ENCODE assay signal across 7 cellular contexts in the genomic region with DNA sequence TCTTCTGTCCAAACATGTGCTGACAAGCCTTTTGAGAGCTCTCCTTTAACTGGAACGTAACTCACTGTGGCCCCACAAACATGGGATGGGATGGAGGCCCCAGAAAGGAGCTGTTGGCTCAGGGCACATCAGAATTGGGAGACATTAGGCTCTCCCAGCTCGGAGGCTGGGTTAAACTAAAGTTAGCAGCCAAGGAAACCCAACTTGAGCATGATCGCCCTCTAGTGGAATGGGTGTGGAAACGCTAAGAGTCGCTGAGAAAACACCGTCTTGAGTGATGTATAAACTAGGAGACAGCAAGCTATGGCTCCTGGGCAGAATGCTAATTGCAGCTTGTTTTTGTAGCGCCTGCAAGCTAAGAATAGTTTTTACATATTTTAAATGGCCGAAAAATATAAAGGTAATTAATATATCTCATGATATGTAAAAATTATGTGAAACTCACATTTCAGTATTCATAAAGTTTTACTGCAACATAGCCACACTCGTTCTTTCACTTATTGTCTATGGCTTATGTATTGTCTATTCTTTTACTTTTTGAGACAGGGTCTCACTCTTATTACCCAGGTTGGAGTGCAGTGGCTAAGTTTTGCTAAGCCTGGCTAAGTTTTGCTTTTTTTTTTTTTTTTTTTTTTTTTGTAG.
DNase-seq lines count a peak whose midpoint lies in the region; ATAC-seq and TF ChIP-seq lines count a peak whose summit lies in the region.

No MANE protein-coding gene starts in this region.

- peaks cover 18 to 53% (median 51%) of the 10 kb centered on the region in 4 donors for H3K4me1 ChIP-seq in esophagus muscularis mucosa
- no peaks in the 10 kb centered on the region for H3K4me1 ChIP-seq in naive thymus-derived CD4-positive, alpha-beta T cell (ENCODE audit: control insufficient read depth in 2 of 2, insufficient read depth in 2 of 2, low read length in 2 of 2)

- peak overlapping the region; percentile 39 for H3K27ac Mint-ChIP-seq in activated CD8-positive, alpha-beta T cell treated with anti-CD3 and anti-CD28 coated beads, Interleukin-2, amount 10 ng/mL, durations not matched to agents 7 days and 5 days
- H3K27ac Mint-ChIP-seq in naive thymus-derived CD4-positive, alpha-beta T cell = no peak overlapping the region

- H3K4me3 ChIP-seq in esophagus muscularis mucosa = no peak overlapping the region
- no peak overlapping the region for H3K4me3 ChIP-seq in naive thymus-derived CD4-positive, alpha-beta T cell (ENCODE audit: low read length)

- 13% methylated on average over 9 of the region's 9 CpGs for WGBS in esophagus muscularis mucosa

- H3K4me1 Mint-ChIP-seq in activated CD8-positive, alpha-beta T cell treated with anti-CD3 and anti-CD28 coated beads, Interleukin-2, amount 10 ng/mL, durations not matched to agents 7 days and 5 days (ENCODE audit: low read depth) = no peaks in the 10 kb centered on the region
- H3K4me1 Mint-ChIP-seq in naive thymus-derived CD4-positive, alpha-beta T cell = peaks cover 0 to 2% (median 0%) of the 10 kb centered on the region in 7 donors

- H3K9me3 Mint-ChIP-seq in activated CD8-positive, alpha-beta T cell treated with anti-CD3 and anti-CD28 coated beads, Interleukin-2, amount 10 ng/mL, durations not matched to agents 7 days and 5 days (ENCODE audit: insufficient read depth) = no peaks in the 10 kb centered on the region
- no peaks in the 10 kb centered on the region for H3K9me3 Mint-ChIP-seq in naive thymus-derived CD4-positive, alpha-beta T cell

- no peaks in the 10 kb centered on the region for H3K9me3 ChIP-seq in esophagus muscularis mucosa
- H3K9me3 ChIP-seq in naive thymus-derived CD4-positive, alpha-beta T cell (ENCODE audit: control insufficient read depth in 2 of 3, low read length in 3 of 3) = no peaks in the 10 kb centered on the region

- DNase-seq in GM04504 (ENCODE audit: low read depth) = peak; percentile 71
- peak; percentile 62 for DNase-seq in HK-2 (ENCODE audit: unreplicated experiment)
- DNase-seq in NCI-H774 (lab: John Stamatoyannopoulos, UW) = peak; percentile 39
- peak; percentile 70 for DNase-seq in activated CD8-positive, alpha-beta T cell treated with anti-CD3 and anti-CD28 coated beads, Interleukin-2, amount 10 ng/mL, durations not matched to agents 7 days and 5 days
- no peak for DNase-seq in esophagus muscularis mucosa (ENCODE audit: extremely low spot score)
- peak in 6 of 9 donors; percentile 37 to 55 (median 44) for DNase-seq in naive thymus-derived CD4-positive, alpha-beta T cell
- DNase-seq in ureter (ENCODE audit: low spot score) = peak; percentile 77

- no peaks in the 10 kb centered on the region for H3K36me3 ChIP-seq in esophagus muscularis mucosa
- H3K36me3 ChIP-seq in naive thymus-derived CD4-positive, alpha-beta T cell (ENCODE audit: control insufficient read depth in 2 of 3, insufficient read depth in 3 of 3, low read length in 3 of 3) = no peaks in the 10 kb centered on the region

- TF ChIP-seq POLR2A in esophagus muscularis mucosa (IDR thresholded peaks at IDR 0.05; ENCODE audit: low read depth) = no peak

- peaks cover 6% of the 10 kb centered on the region for H3K27me3 Mint-ChIP-seq in activated CD8-positive, alpha-beta T cell treated with anti-CD3 and anti-CD28 coated beads, Interleukin-2, amount 10 ng/mL, durations not matched to agents 7 days and 5 days (ENCODE audit: low read depth)
- peaks cover 8 to 12% (median 9%) of the 10 kb centered on the region in 5 donors for H3K27me3 Mint-ChIP-seq in naive thymus-derived CD4-positive, alpha-beta T cell

- TF ChIP-seq CTCF in esophagus muscularis mucosa (IDR thresholded peaks at IDR 0.05) = peak; percentile 78 to 93 (median 86)

- intact Hi-C loops in esophagus muscularis mucosa (cut with DNase I) = loop anchor here (10.0 kb wide), 2 partner anchors 139 to 161 kb away; partner anchors contain the start of genes HACD2 and MYLK
- intact Hi-C loops in naive thymus-derived CD4-positive, alpha-beta T cell (cut with micrococcal nuclease) = loop anchor here (1.0 to 2.0 kb wide), 3 partner anchors 71 to 394 kb away; no protein-coding TSS in a partner anchor

- peak; percentile 81 for ATAC-seq in activated CD8-positive, alpha-beta T cell treated with anti-CD3 and anti-CD28 coated beads, Interleukin-2, amount 10 ng/mL, durations not matched to agents 7 days and 5 days
- peak; percentile 68 for ATAC-seq in naive thymus-derived CD4-positive, alpha-beta T cell

- no peak overlapping the region for H3K4me3 Mint-ChIP-seq in activated CD8-positive, alpha-beta T cell treated with anti-CD3 and anti-CD28 coated beads, Interleukin-2, amount 10 ng/mL, durations not matched to agents 7 days and 5 days
- H3K4me3 Mint-ChIP-seq in naive thymus-derived CD4-positive, alpha-beta T cell = no peak overlapping the region

- CTCF ChIA-PET in activated CD8-positive, alpha-beta T cell treated with anti-CD3 and anti-CD28 coated beads, Interleukin-2, amount 10 ng/mL, durations not matched to agents 7 days and 5 days (lab: Charles Lee) = interaction anchor here (0.7 to 2.4 kb wide), 25 partner anchors 9 to 332 kb away, joined by 3 to 23 read pairs (median 4); no protein-coding TSS in a partner anchor
- CTCF ChIA-PET in naive thymus-derived CD4-positive, alpha-beta T cell (lab: Charles Lee) = interaction anchor here (1.8 kb wide), 1 partner anchor 10 kb away, joined by 5 read pairs; no protein-coding TSS in a partner anchor

- POLR2A ChIA-PET in activated CD8-positive, alpha-beta T cell treated with anti-CD3 and anti-CD28 coated beads, Interleukin-2, amount 10 ng/mL, durations not matched to agents 7 days and 5 days (lab: Charles Lee) = no interaction called here
- POLR2A ChIA-PET in naive thymus-derived CD4-positive, alpha-beta T cell (lab: Charles Lee) = no interaction called here

- no peak for TF ChIP-seq EP300 in esophagus muscularis mucosa (IDR thresholded peaks at IDR 0.05)

- H3K27me3 ChIP-seq in esophagus muscularis mucosa = no peaks in the 10 kb centered on the region
- no peaks in the 10 kb centered on the region for H3K27me3 ChIP-seq in naive thymus-derived CD4-positive, alpha-beta T cell (ENCODE audit: control insufficient read depth in 2 of 2, insufficient read depth in 2 of 2, low read length in 2 of 2)

- peak overlapping the region; percentile 67 to 91 (median 78) for H3K27ac ChIP-seq in esophagus muscularis mucosa (replicated peaks in 1 of 4)
- no peak overlapping the region for H3K27ac ChIP-seq in naive thymus-derived CD4-positive, alpha-beta T cell (ENCODE audit: low read depth, low read length)

- no peaks in the 10 kb centered on the region for H3K36me3 Mint-ChIP-seq in activated CD8-positive, alpha-beta T cell treated with anti-CD3 and anti-CD28 coated beads, Interleukin-2, amount 10 ng/mL, durations not matched to agents 7 days and 5 days (ENCODE audit: low read depth)
- H3K36me3 Mint-ChIP-seq in naive thymus-derived CD4-positive, alpha-beta T cell = no peaks in the 10 kb centered on the region
